In the genomic region with DNA sequence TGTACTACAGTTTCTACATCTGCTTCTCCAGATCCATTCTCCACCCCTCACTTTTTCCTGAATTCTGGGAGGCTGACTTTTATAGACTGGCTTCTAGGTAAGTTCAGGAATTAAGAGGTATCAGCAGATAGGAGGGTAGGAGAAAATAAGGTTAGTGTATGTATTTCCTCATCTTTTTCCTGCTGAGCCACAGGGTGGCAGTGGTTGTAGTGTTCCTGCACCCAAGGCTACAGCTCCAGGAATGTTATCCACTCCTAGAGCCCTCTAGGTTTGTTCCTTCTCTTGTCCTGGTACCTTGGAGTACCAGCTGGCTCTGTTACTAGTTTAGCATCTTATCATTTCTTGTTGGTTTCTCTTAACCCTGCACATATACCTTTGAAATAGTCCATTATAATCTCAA, we compare ENCODE assay signal across 9 cellular contexts. TPM values are rescaled to one million over a fixed set of nuclear protein-coding genes. Genes with fewer than 3 reads are reported as not detected.
A peak's percentile ranks its signal among the peaks of the same experiment; 100 is the strongest.
DNase-seq lines count a peak whose midpoint lies in the region; ATAC-seq, FAIRE-seq and TF ChIP-seq lines count a peak whose summit lies in the region.
"Had no signal": no experiment of that assay in that cellular context is flagged by ENCODE, and none has a peak within 500 bp of the region (broad histone marks: within the 10 kb centered on the region; RNA-seq: fewer than 3 reads in every experiment).

No MANE protein-coding gene starts in this region.

- no peaks in the 10 kb centered on the region for H3K79me1 ChIP-seq in IMR-90 (ENCODE audit: low read depth in 1 of 2, low read length in 2 of 2)

- H2AFZ ChIP-seq in IMR-90 (replicated peaks; ENCODE audit: low read length, poor library complexity) (no peak overlapping the region), GM12878 (ENCODE audit: control insufficient read depth, low read depth, low read length) (no peak overlapping the region)

- BruUV-seq in IMR-90 (replicated peaks; lab: Mats Ljungman, UMichigan) (no TSS peak), GM12878 (replicated peaks; lab: Mats Ljungman, UMichigan) (no TSS peak)

- TF ChIP-seq EP300 in GM12878 (IDR thresholded peaks at IDR 0.05; ENCODE audit: borderline replicate concordance in 1 of 2, control insufficient read depth in 1 of 2, low read depth in 2 of 2, low read length in 2 of 2), result no peak
- TF ChIP-seq EP300 in gastroesophageal sphincter (IDR thresholded peaks at IDR 0.05), result no peak

- DNase-seq in D721Med (ENCODE audit: insufficient read length, low spot score) (no peak), IMR-90 (peak; percentile 45), GM12878 (ENCODE audit: low read depth, low spot score) (no peak), left lung (no peak), KG1 (lab: John Stamatoyannopoulos, UW) (no peak)
- DNase-seq: esophagus squamous epithelium had no signal

- H3K9me1 ChIP-seq in IMR-90 (ENCODE audit: insufficient read depth, low read length), result no peaks in the 10 kb centered on the region

- H3K9me3 ChIP-seq in IMR-90 (ENCODE audit: control insufficient read depth, insufficient read depth, low read length) (no peaks in the 10 kb centered on the region), GM12878 (replicated peaks; ENCODE audit: control insufficient read depth, insufficient read depth, low read length) (no peaks in the 10 kb centered on the region), left lung (no peaks in the 10 kb centered on the region), gastroesophageal sphincter (no peaks in the 10 kb centered on the region)
- H3K9me3 ChIP-seq: esophagus squamous epithelium had no signal

- FAIRE-seq in D721Med (lab: Jason Lieb, UNC), result no peak
- peak; percentile 54 for FAIRE-seq in GM12878 (lab: Jason Lieb, UNC)

- H3K4me2 ChIP-seq in IMR-90 (ENCODE audit: low read depth, low read length) (no peak overlapping the region), GM12878 (ENCODE audit: control insufficient read depth, insufficient read depth) (no peak overlapping the region)

- no peak overlapping the region for H2AK5ac ChIP-seq in IMR-90 (ENCODE audit: low read depth, low read length)

- no peak overlapping the region for H3K23ac ChIP-seq in IMR-90 (ENCODE audit: low read depth, low read length)

- no peak overlapping the region for H2AK9ac ChIP-seq in IMR-90 (replicated peaks; ENCODE audit: low read depth, low read length, poor library complexity)

- H4K91ac ChIP-seq in IMR-90 (ENCODE audit: insufficient read depth, low read depth, low read length), result no peak overlapping the region

- dilution Hi-C loops in IMR-90 (cut with HindIII; ENCODE audit: low sequenced_read_pairs, unreplicated experiment), result no loop called here

- intact Hi-C loops in IMR-90 (cut with micrococcal nuclease) (loop anchor here (1.0 to 10.0 kb wide), 3 partner anchors 77 to 528 kb away; a partner anchor contains a TSS), GM12878 (cut with micrococcal nuclease; ENCODE audit: unreplicated experiment) (no loop called here), left lung (cut with DNase I) (no loop called here)

- TF ChIP-seq RAD21 in IMR-90 (IDR thresholded peaks at IDR 0.05; ENCODE audit: low read length) (peak; percentile 58), GM12878 (IDR thresholded peaks at IDR 0.05; ENCODE audit: insufficient read depth, low read depth, low read length) (0 out of 2 replicates have a peak, but pooled peaks have one; percentile 28)

- RAD21 ChIA-PET in GM12878 (lab: Charles Lee; ENCODE audit: unreplicated experiment), result no interaction called here

- TF ChIP-seq CTCF in D721Med (IDR thresholded peaks at IDR 0.05; ENCODE audit: insufficient read depth, missing control alignments), result peak; percentile 42
- TF ChIP-seq CTCF in IMR-90 (conservative IDR thresholded peaks at IDR 0.05; ENCODE audit: low read depth, low read length), result peak; percentile 48
- peak in 2 of 3 experiments; percentile 17 to 36; a peak in 3 of 6 replicates for TF ChIP-seq CTCF in GM12878 (IDR thresholded peaks at IDR 0.05 in 2 of 3, conservative IDR thresholded peaks at IDR 0.05 in 1 of 3; ENCODE audit: control insufficient read depth in 2 of 3, extremely low read depth in 1 of 3, insufficient read depth in 1 of 3, low read depth in 3 of 3, low read length in 3 of 3)
- no peak for TF ChIP-seq CTCF in left lung (IDR thresholded peaks at IDR 0.05)
- TF ChIP-seq CTCF in gastroesophageal sphincter (IDR thresholded peaks at IDR 0.05), result no peak

- SMC1A ChIA-PET in GM12878 (lab: Charles Lee; ENCODE audit: uncharacterized antibody, unreplicated experiment), result interaction anchor here (1.0 kb wide), 1 partner anchor 41 kb away, joined by 3 read pairs; no protein-coding TSS in a partner anchor

- H3K4me1 ChIP-seq in IMR-90 (ENCODE audit: control insufficient read depth, insufficient read depth, low read length) (no peaks in the 10 kb centered on the region), GM12878 (ENCODE audit: control insufficient read depth, insufficient read depth, low read length) (0 out of 2 replicates have a peak, but pooled peaks cover 2% of the 10 kb centered on the region), left lung (no peaks in the 10 kb centered on the region), gastroesophageal sphincter (no peaks in the 10 kb centered on the region)
- H3K4me1 ChIP-seq: esophagus squamous epithelium had no signal

- H4K5ac ChIP-seq in IMR-90 (ENCODE audit: low read depth, low read length), result no peak overlapping the region

- H2BK120ac ChIP-seq in IMR-90 (ENCODE audit: low read depth, low read length), result no peak overlapping the region

- H3K9ac ChIP-seq in IMR-90 (ENCODE audit: low read depth, low read length), result no peak overlapping the region
- H3K9ac ChIP-seq in GM12878 (ENCODE audit: control insufficient read depth, insufficient read depth, low read length), result no peak overlapping the region

- H3K27ac ChIP-seq in IMR-90 (ENCODE audit: insufficient read depth, low read length), result no peak overlapping the region
- H3K27ac ChIP-seq in GM12878 (ENCODE audit: control insufficient read depth, insufficient read depth), result no peak overlapping the region
- H3K27ac ChIP-seq in left lung, result no peak overlapping the region
- no peak overlapping the region for H3K27ac ChIP-seq in gastroesophageal sphincter
- H3K27ac ChIP-seq: esophagus squamous epithelium had no signal

- TF ChIP-seq POLR2A in IMR-90 (IDR thresholded peaks at IDR 0.05; ENCODE audit: low read depth, low read length) (no peak), GM12878 (IDR thresholded peaks at IDR 0.05; ENCODE audit: low read depth, low read length) (no peak), gastroesophageal sphincter (IDR thresholded peaks at IDR 0.05) (no peak)

- no peak overlapping the region for H2BK20ac ChIP-seq in IMR-90 (ENCODE audit: low read depth, low read length)

- H2BK5ac ChIP-seq in IMR-90 (ENCODE audit: low read depth, low read length, poor library complexity, severe bottlenecking), result no peak overlapping the region

- no peak overlapping the region for H3K56ac ChIP-seq in IMR-90 (ENCODE audit: extremely low read depth, insufficient read depth, low read length)

- ATAC-seq in IMR-90 (ENCODE audit: low read depth) (peak; percentile 89), GM12878 (peak; percentile 42), left lung (peak; percentile 78), GM19455 (IDR thresholded peaks at IDR 0.05; ENCODE audit: unreplicated experiment) (no peak), GM21526 (IDR thresholded peaks at IDR 0.05; ENCODE audit: low FRiP score, unreplicated experiment) (no peak), gastroesophageal sphincter (no peak)

- no peak overlapping the region for H3K4ac ChIP-seq in IMR-90 (ENCODE audit: low read depth, low read length)

- no peak overlapping the region for H3K4me3 ChIP-seq in IMR-90 (ENCODE audit: insufficient read depth, low read depth, low read length)
- no peak overlapping the region for H3K4me3 ChIP-seq in GM12878
- H3K4me3 ChIP-seq in left lung, result no peak overlapping the region
- no peak overlapping the region for H3K4me3 ChIP-seq in gastroesophageal sphincter
- H3K4me3 ChIP-seq: esophagus squamous epithelium had no signal

- H3K27me3 ChIP-seq in IMR-90 (ENCODE audit: control insufficient read depth, insufficient read depth, low read length), result no peaks in the 10 kb centered on the region
- no peaks in the 10 kb centered on the region for H3K27me3 ChIP-seq in GM12878 (replicated peaks in 1 of 2; ENCODE audit: control insufficient read depth in 2 of 2, insufficient read depth in 2 of 2, low read length in 1 of 2)
- no peaks in the 10 kb centered on the region for H3K27me3 ChIP-seq in left lung
- no peaks in the 10 kb centered on the region for H3K27me3 ChIP-seq in gastroesophageal sphincter
- H3K27me3 ChIP-seq: esophagus squamous epithelium had no signal

- H3K79me2 ChIP-seq in GM12878 (ENCODE audit: control insufficient read depth, insufficient read depth, low read length), result no peaks in the 10 kb centered on the region

- H2BK15ac ChIP-seq in IMR-90 (ENCODE audit: low read depth, low read length), result no peak overlapping the region

- H4K20me1 ChIP-seq in IMR-90 (ENCODE audit: insufficient read depth, low read length) (no peaks in the 10 kb centered on the region), GM12878 (ENCODE audit: control insufficient read depth, insufficient read depth) (no peaks in the 10 kb centered on the region)

- H3K18ac ChIP-seq in IMR-90 (ENCODE audit: low read depth, low read length), result no peak overlapping the region

- H3K36me3 ChIP-seq in IMR-90 (ENCODE audit: control insufficient read depth, insufficient read depth, low read length) (no peaks in the 10 kb centered on the region), GM12878 (ENCODE audit: control insufficient read depth in 2 of 2, insufficient read depth in 2 of 2, low read length in 1 of 2) (0 out of 4 replicates have a peak, but pooled peaks cover 0 to 3% of the 10 kb centered on the region in 2 experiments), left lung (no peaks in the 10 kb centered on the region), gastroesophageal sphincter (peaks cover 0 to 20% of the 10 kb centered on the region in 2 donors)

- H4K8ac ChIP-seq in IMR-90 (ENCODE audit: low read depth in 2 of 2, low read length in 2 of 2), result no peak overlapping the region

- in situ Hi-C loops in IMR-90 (cut with MboI; ENCODE audit: low sequenced_read_pairs) (no loop called here), GM12878 (cut with MboI) (no loop called here)

- POLR2A ChIA-PET in IMR-90 (lab: Charles Lee; ENCODE audit: unreplicated experiment), result no interaction called here
- POLR2A ChIA-PET in GM12878 (lab: Charles Lee), result no interaction called here

- CTCF ChIA-PET in IMR-90 (lab: Yijun Ruan, JAX) (interaction anchor here (0.9 to 1.3 kb wide), 2 partner anchors 9 to 10 kb away, joined by 3 to 9 read pairs; no protein-coding TSS in a partner anchor), GM12878 (lab: Yijun Ruan, JAX) (interaction anchor here (1.0 kb wide), 2 partner anchors 38 to 51 kb away, joined by 3 to 4 read pairs; a partner anchor contains a TSS)

- H3K14ac ChIP-seq in IMR-90 (replicated peaks; ENCODE audit: low read depth, low read length), result no peak overlapping the region

RNA-seq across cellular contexts. Expression of a gene that starts 40.7 kb away (rescaled TPM):
- total RNA-seq in IMR-90 (2012; rRNA removed) (not detected in 2 replicates), GM12878 (2014; rRNA removed) (0.05 TPM in 1 of 2 replicates, not detected in the other), GM12878 (2014; rRNA removed; fragmentation: Illumina TruSeq; extraction: Trizol) (0.09 TPM in 1 of 2 replicates, not detected in the other), GM12878 (2021) (not detected in 2 replicates), left lung (under 1 TPM; 0.15 to 0.16 TPM), gastroesophageal sphincter (under 1 TPM in 1 of 4 donors, not detected in 3; 0.13 TPM)
- polyA plus RNA-seq in IMR-90 (2012; rRNA removed) (0.16 and 0.27 TPM in 2 replicates), GM12878 (2011; rRNA removed) (0.07 and 0.17 TPM in 2 replicates), GM12878 (2014; fragmentation: Illumina TruSeq; extraction: Trizol) (0.04 TPM in 1 of 2 replicates, not detected in the other), GM12878 (2014; fragmentation: Nextera tagmentation; extraction: Ambion mirVana) (not detected), GM12878 (2014; rRNA removed) (0.10 TPM in 2 replicates), GM12878 (2016; fragmentation: Nextera tagmentation; extraction: Ambion mirVana) (not detected)
- not detected in 2 replicates for polyA plus RNA-seq in IMR-90 (2012; cell fraction: cytosol; rRNA removed)
- 0.37 and 3.3 TPM in 2 replicates for polyA plus RNA-seq in IMR-90 (2012; cell fraction: nucleus; rRNA removed; ENCODE audit: low replicate concordance)
- total RNA-seq in GM12878 (2013; cell fraction: nucleolus; rRNA removed), result 0.23 and 0.49 TPM in 2 replicates
- polyA plus RNA-seq in GM12878 (2011; ENCODE audit: low read depth), result not detected
- polyA plus RNA-seq in GM12878 (2011; cell fraction: cytosol; rRNA removed), result 0.04 TPM in 1 of 2 replicates, not detected in the other
- 0.47 and 0.49 TPM in 2 replicates for polyA plus RNA-seq in GM12878 (2011; cell fraction: nucleus; rRNA removed)
- 0.06 TPM in 1 of 2 replicates, not detected in the other for polyA plus RNA-seq in GM12878 (2012)
- not detected in 2 replicates for polyA minus RNA-seq in GM12878 (2011; rRNA and poly(A)+ RNA removed)
- not detected in 2 replicates for polyA minus RNA-seq in GM12878 (2011; cell fraction: cytosol; rRNA and poly(A)+ RNA removed)
- polyA minus RNA-seq in GM12878 (2011; cell fraction: nucleus; rRNA and poly(A)+ RNA removed), result 0.24 TPM in 1 of 2 replicates, not detected in the other

RNA-seq across cellular contexts. Expression of a gene that starts 50.4 kb away (rescaled TPM):
- 32.8 and 39.4 TPM in 2 replicates for total RNA-seq in IMR-90 (2012; rRNA removed)
- polyA plus RNA-seq in IMR-90 (2012; rRNA removed), result 11.5 and 15.1 TPM in 2 replicates
- polyA plus RNA-seq in IMR-90 (2012; cell fraction: cytosol; rRNA removed), result 2.4 and 3.3 TPM in 2 replicates
- 5.0 and 33.7 TPM in 2 replicates for polyA plus RNA-seq in IMR-90 (2012; cell fraction: nucleus; rRNA removed; ENCODE audit: low replicate concordance)
- 153 and 160 TPM in 2 replicates for total RNA-seq in GM12878 (2013; cell fraction: nucleolus; rRNA removed)
- 50.5 and 59.6 TPM in 2 replicates for total RNA-seq in GM12878 (2014; rRNA removed)
- 48.4 and 49.7 TPM in 2 replicates for total RNA-seq in GM12878 (2014; rRNA removed; fragmentation: Illumina TruSeq; extraction: Trizol)
- total RNA-seq in GM12878 (2021), result 41.6 and 44.3 TPM in 2 replicates
- 16.7 TPM for polyA plus RNA-seq in GM12878 (2011; ENCODE audit: low read depth)
- polyA plus RNA-seq in GM12878 (2011; rRNA removed), result 46.9 and 80.0 TPM in 2 replicates
- polyA plus RNA-seq in GM12878 (2011; cell fraction: cytosol; rRNA removed), result 19.8 and 20.7 TPM in 2 replicates
- 66.8 and 75.0 TPM in 2 replicates for polyA plus RNA-seq in GM12878 (2011; cell fraction: nucleus; rRNA removed)
- polyA plus RNA-seq in GM12878 (2012), result 20.4 and 21.0 TPM in 2 replicates
- 36.1 and 38.3 TPM in 2 replicates for polyA plus RNA-seq in GM12878 (2014; fragmentation: Illumina TruSeq; extraction: Trizol)
- polyA plus RNA-seq in GM12878 (2014; fragmentation: Nextera tagmentation; extraction: Ambion mirVana), result 10 to 100 TPM; 16.3 to 17.3 TPM
- 31.1 and 34.6 TPM in 2 replicates for polyA plus RNA-seq in GM12878 (2014; rRNA removed)
- polyA plus RNA-seq in GM12878 (2016; fragmentation: Nextera tagmentation; extraction: Ambion mirVana), result 10 to 100 TPM; 34.0 to 37.0 TPM
- 52.5 and 79.7 TPM in 2 replicates for polyA minus RNA-seq in GM12878 (2011; rRNA and poly(A)+ RNA removed)
- 10.7 and 12.6 TPM in 2 replicates for polyA minus RNA-seq in GM12878 (2011; cell fraction: cytosol; rRNA and poly(A)+ RNA removed)
- polyA minus RNA-seq in GM12878 (2011; cell fraction: nucleus; rRNA and poly(A)+ RNA removed), result 55.0 and 67.7 TPM in 2 replicates
- 10 to 100 TPM; 27.8 to 30.4 TPM for total RNA-seq in left lung
- 10 to 100 TPM; 13.3 to 30.2 (median 24.3) TPM for total RNA-seq in gastroesophageal sphincter

Comparison
In these comparisons a context has a peak if more than half of its experiments do, and no peak if none do; other contexts are left out.
1. CTCF ChIP-seq: peak in D721Med (single experiment), IMR-90 (single experiment) and GM12878 (2 of 3); none in left lung (0 of 2) and gastroesophageal sphincter (0 of 4).
2. ATAC-seq: peak in IMR-90 (single experiment), GM12878 (single experiment) and left lung (single experiment); none in GM19455 (single experiment), GM21526 (single experiment) and gastroesophageal sphincter (single experiment).